In the genomic region with DNA sequence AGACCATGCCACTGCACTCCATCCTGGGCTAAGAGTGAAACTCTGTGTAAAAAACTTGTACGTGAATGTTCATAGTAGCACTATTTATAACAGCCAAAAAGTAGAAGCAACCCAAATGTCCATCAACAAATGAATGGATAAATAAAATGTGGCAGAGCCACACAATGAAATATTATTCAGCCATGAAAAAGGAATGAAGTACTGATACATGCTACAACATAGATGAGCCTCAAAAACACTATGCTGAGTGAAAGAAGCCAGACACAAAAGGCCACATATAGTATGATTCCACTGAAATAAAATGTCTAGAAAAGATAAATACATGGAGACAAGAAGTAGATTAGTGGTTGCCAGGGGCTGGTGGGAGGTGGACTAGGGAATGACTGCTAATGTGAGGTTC, we compare ENCODE assay signal across 10 cellular contexts.
"Had no signal": no experiment of that assay in that cellular context is flagged by ENCODE, and none has a peak within 500 bp of the region (broad histone marks: within the 10 kb centered on the region; RNA-seq: fewer than 3 reads in every experiment).

No MANE protein-coding gene starts in this region.

- H3K36me3 ChIP-seq: HAP-1 had no signal

- H3K4me1 ChIP-seq: HAP-1 had no signal

- FAIRE-seq: H1, H54 had no signal

- H3K27ac ChIP-seq: GM23248 had no signal

- ATAC-seq: HCT116 had no signal

- H3K4me3 ChIP-seq: GM23248, HAP-1 had no signal

- H3K4me3 Mint-ChIP-seq: H9, HFFc6 had no signal

- H3K9me3 Mint-ChIP-seq: HFFc6 had no signal

- H2AFZ ChIP-seq: GM23248 had no signal

- DNase-seq: GM23248, GOT3, H7, H9, HCEC 1CT, HFFc6 had no signal

- H3K9ac ChIP-seq: GM23248 had no signal

- H3K4me1 Mint-ChIP-seq: H9 had no signal

- H3K27ac Mint-ChIP-seq: H9, HFFc6 had no signal

- H3K9me3 ChIP-seq: HAP-1 had no signal
